Comparison of ENCODE assay signal across 23 cellular contexts in genomic region chr10:71762324-71762723, GRCh38. TPM values are rescaled to one million over a fixed set of nuclear protein-coding genes. Genes with fewer than 3 reads are reported as not detected.
A peak's percentile ranks its signal among the peaks of the same experiment; 100 is the strongest.
DNase-seq lines count a peak whose midpoint lies in the region; ATAC-seq and TF ChIP-seq lines count a peak whose summit lies in the region.
"Had no signal": no experiment of that assay in that cellular context is flagged by ENCODE, and none has a peak within 500 bp of the region (broad histone marks: within the 10 kb centered on the region; RNA-seq: fewer than 3 reads in every experiment).

No MANE protein-coding gene starts in this region.

- H3K4me3 Mint-ChIP-seq in Caco-2 (ENCODE audit: unreplicated experiment) (no peak overlapping the region), chondrocyte (ENCODE audit: unreplicated experiment) (no peak overlapping the region)
- H3K4me3 Mint-ChIP-seq in stimulated activated effector memory CD8-positive, alpha-beta T cell treated with anti-CD3 and anti-CD28 coated beads, Interleukin-12 subunit alpha, Interleukin-12 subunit beta, amount 100 ng/mL, for 72 hours = no peak overlapping the region
- H3K4me3 Mint-ChIP-seq: activated T-cell treated with anti-CD3 and anti-CD28 coated beads, Interleukin-2, amount 50 U/mL, for 72 hours; IgD-negative memory B cell; nephron progenitor cell; T-helper 2 cell treated with Interferon-gamma antibody and Interleukin-4, amounts not matched to agents 5 μg/mL and 100 μg/mL, for 36 hours had no signal

- ATAC-seq in heart left ventricle (no peak), Right ventricle myocardium superior (ENCODE audit: poor library complexity) (no peak), HG03139 (IDR thresholded peaks at IDR 0.05; ENCODE audit: unreplicated experiment) (no peak)
- no peak for ATAC-seq in stimulated activated effector memory CD8-positive, alpha-beta T cell treated with anti-CD3 and anti-CD28 coated beads, Interleukin-12 subunit alpha, Interleukin-12 subunit beta, amount 100 ng/mL, for 72 hours
- ATAC-seq: activated T-cell treated with anti-CD3 and anti-CD28 coated beads, Interleukin-2, amount 50 U/mL, for 72 hours; body of pancreas; left colon; sciatic nerve had no signal

- POLR2A ChIA-PET in Caco-2 (lab: Charles Lee) = no interaction called here

- peaks cover 14% of the 10 kb centered on the region for H3K36me3 Mint-ChIP-seq in Caco-2 (ENCODE audit: insufficient read depth, unreplicated experiment)
- no peaks in the 10 kb centered on the region for H3K36me3 Mint-ChIP-seq in chondrocyte (ENCODE audit: low read depth)
- H3K36me3 Mint-ChIP-seq in stimulated activated effector memory CD8-positive, alpha-beta T cell treated with anti-CD3 and anti-CD28 coated beads, Interleukin-12 subunit alpha, Interleukin-12 subunit beta, amount 100 ng/mL, for 72 hours = peaks cover 75% of the 10 kb centered on the region

- BruUV-seq in Caco-2 (replicated peaks; lab: Mats Ljungman, UMichigan) = no TSS peak

- H3K27me3 ChIP-seq in heart left ventricle (no peaks in the 10 kb centered on the region), Caco-2 (replicated peaks; ENCODE audit: control insufficient read depth, insufficient read depth, low read length) (no peaks in the 10 kb centered on the region)
- H3K27me3 ChIP-seq: body of pancreas, Peyer's patch had no signal

- DNase-seq in heart left ventricle (peak in 2 of 5 donors; percentile 21 to 49), Right ventricle myocardium superior (no peak), Caco-2 (no peak), chondrocyte (ENCODE audit: low spot score) (peak; percentile 54), NCI-H2107 (lab: John Stamatoyannopoulos, UW) (no peak), germinal center (ENCODE audit: low spot score) (no peak)
- DNase-seq in stimulated activated effector memory CD8-positive, alpha-beta T cell treated with anti-CD3 and anti-CD28 coated beads, Interleukin-12 subunit alpha, Interleukin-12 subunit beta, amount 100 ng/mL, for 72 hours (ENCODE audit: low spot score in 2 of 2) = no peak
- DNase-seq: activated T-cell treated with anti-CD3 and anti-CD28 coated beads, Interleukin-2, amount 50 U/mL, for 72 hours; body of pancreas; H7; left colon; NCI-H1105 treated with DMSO at 0.1 percent for 48 hours; NCI-H524; nephron progenitor cell; Peyer's patch; WERI-Rb-1 had no signal

- 89 to 100% (median 91%) methylated on average over 2 to 5 of the region's 5 CpGs for WGBS in heart left ventricle, 4 donors

- H3K4me1 Mint-ChIP-seq in Caco-2 (ENCODE audit: low read depth, unreplicated experiment) = peaks cover 31% of the 10 kb centered on the region
- peaks cover 17% of the 10 kb centered on the region for H3K4me1 Mint-ChIP-seq in chondrocyte (ENCODE audit: low read depth)
- peaks cover 81% of the 10 kb centered on the region for H3K4me1 Mint-ChIP-seq in stimulated activated effector memory CD8-positive, alpha-beta T cell treated with anti-CD3 and anti-CD28 coated beads, Interleukin-12 subunit alpha, Interleukin-12 subunit beta, amount 100 ng/mL, for 72 hours

- H3K27me3 Mint-ChIP-seq in Caco-2 (ENCODE audit: insufficient read depth, unreplicated experiment) (no peaks in the 10 kb centered on the region), chondrocyte (ENCODE audit: low read depth) (peaks cover 4% of the 10 kb centered on the region)
- H3K27me3 Mint-ChIP-seq: IgD-negative memory B cell had no signal

- peak overlapping the region; percentile 21 for H3K27ac Mint-ChIP-seq in Caco-2 (ENCODE audit: unreplicated experiment)
- H3K27ac Mint-ChIP-seq in chondrocyte (ENCODE audit: unreplicated experiment) = no peak overlapping the region
- peak overlapping the region; percentile 95 for H3K27ac Mint-ChIP-seq in stimulated activated effector memory CD8-positive, alpha-beta T cell treated with anti-CD3 and anti-CD28 coated beads, Interleukin-12 subunit alpha, Interleukin-12 subunit beta, amount 100 ng/mL, for 72 hours
- H3K27ac Mint-ChIP-seq: nephron progenitor cell; T-helper 2 cell treated with Interferon-gamma antibody and Interleukin-4, amounts not matched to agents 5 μg/mL and 100 μg/mL, for 36 hours had no signal

- TF ChIP-seq CTCF in heart left ventricle (IDR thresholded peaks at IDR 0.05) (no peak), Caco-2 (IDR thresholded peaks at IDR 0.05; ENCODE audit: insufficient read depth in 1 of 2, low read depth in 1 of 2, low read length in 1 of 2, severe bottlenecking in 1 of 2, unreplicated experiment in 1 of 2) (no peak), chondrocyte (IDR thresholded peaks at IDR 0.05) (no peak)

- H3K36me3 ChIP-seq in heart left ventricle = peaks cover 0 to 80% (median 44%) of the 10 kb centered on the region in 9 donors
- H3K36me3 ChIP-seq in Caco-2 (ENCODE audit: control insufficient read depth, insufficient read depth, low read length) = 0 out of 2 replicates have a peak, but pooled peaks cover 2% of the 10 kb centered on the region
- H3K36me3 ChIP-seq: WERI-Rb-1 had no signal

- H3K4me1 ChIP-seq in heart left ventricle (peaks cover 15 to 93% (median 73%) of the 10 kb centered on the region in 12 donors), Caco-2 (peaks cover 35% of the 10 kb centered on the region)

- no peaks in the 10 kb centered on the region for H3K9me3 Mint-ChIP-seq in Caco-2 (ENCODE audit: unreplicated experiment)
- no peaks in the 10 kb centered on the region for H3K9me3 Mint-ChIP-seq in chondrocyte (ENCODE audit: low read depth)
- no peaks in the 10 kb centered on the region for H3K9me3 Mint-ChIP-seq in stimulated activated effector memory CD8-positive, alpha-beta T cell treated with anti-CD3 and anti-CD28 coated beads, Interleukin-12 subunit alpha, Interleukin-12 subunit beta, amount 100 ng/mL, for 72 hours
- H3K9me3 Mint-ChIP-seq: activated T-cell treated with anti-CD3 and anti-CD28 coated beads, Interleukin-2, amount 50 U/mL, for 72 hours; IgD-negative memory B cell; nephron progenitor cell; T-helper 2 cell treated with Interferon-gamma antibody and Interleukin-4, amounts not matched to agents 5 μg/mL and 100 μg/mL, for 36 hours had no signal

- no peak overlapping the region for H3K4me3 ChIP-seq in heart left ventricle
- no peak overlapping the region for H3K4me3 ChIP-seq in Caco-2 (ENCODE audit: low read depth, low read length)
- H3K4me3 ChIP-seq: body of pancreas, coronary artery, Peyer's patch had no signal

- H3K27ac ChIP-seq in heart left ventricle = peak overlapping the region in 7 of 12 donors; percentile 0 to 54 (median 32)
- H3K27ac ChIP-seq: body of pancreas, C4-2B, WERI-Rb-1 had no signal

- CTCF ChIA-PET in Caco-2 (lab: Charles Lee) = no interaction called here

- no peaks in the 10 kb centered on the region for H3K9me3 ChIP-seq in heart left ventricle
- H3K9me3 ChIP-seq in Caco-2 = no peaks in the 10 kb centered on the region
- H3K9me3 ChIP-seq: body of pancreas, Peyer's patch had no signal

- no peak for TF ChIP-seq POLR2A in heart left ventricle (IDR thresholded peaks at IDR 0.05)

- intact Hi-C loops in heart left ventricle (cut with DNase I) = loop anchor here in 1 of 10 donors (10.0 kb wide), 1 partner anchor 482 kb away; no protein-coding TSS in a partner anchor
- intact Hi-C loops in Right ventricle myocardium superior (cut with DNase I) = no loop called here
- intact Hi-C loops in Caco-2 (cut with micrococcal nuclease; ENCODE audit: unreplicated experiment) = no loop called here

RNA-seq across cellular contexts. Expression of gene VSIR, which starts 11.0 kb away (rescaled TPM):
- total RNA-seq in heart left ventricle (100 to 1,000 TPM in 1 of 9 donors, 10 to 100 TPM in 8; 32.6 to 103 (median 83.2) TPM), Right ventricle myocardium superior (116 TPM), Caco-2 (2022) (41.9 and 44.0 TPM in 2 replicates), chondrocyte (0.49 to 1.3 TPM in 2 of 3 replicates, not detected in the other)
- polyA plus RNA-seq in heart left ventricle = 100 to 1,000 TPM in 1 of 2 donors, 10 to 100 TPM in 1; 56.7 to 181 TPM

RNA-seq across cellular contexts. Expression of gene C10orf105, which starts 42.7 kb away (rescaled TPM):
- total RNA-seq in heart left ventricle (under 1 TPM in 3 of 9 donors, not detected in 6; 0.05 to 0.57 (median 0.13) TPM), Right ventricle myocardium superior (0.05 TPM), Caco-2 (2022) (not detected in 2 replicates), chondrocyte (not detected in 3 replicates)
- under 1 TPM; 0.03 to 0.08 TPM for polyA plus RNA-seq in heart left ventricle
- total RNA-seq: body of pancreas had no signal
- polyA plus RNA-seq: AG04450, IgD-negative memory B cell had no signal

Comparison
In these comparisons a context has a peak if more than half of its experiments do, and no peak if none do; other contexts are left out.
1. RNA of gene VSIR, which starts 11.0 kb away (total RNA-seq): 116 TPM in Right ventricle myocardium superior (single experiment), 32.6 to 103 TPM in heart left ventricle and 41.9 to 44.0 TPM in Caco-2; 0.49 to 1.3 TPM in chondrocyte; every median in the first group is over 10 times any median in the second.